ENCODE assay signal across 12 cellular contexts in the genomic region with DNA sequence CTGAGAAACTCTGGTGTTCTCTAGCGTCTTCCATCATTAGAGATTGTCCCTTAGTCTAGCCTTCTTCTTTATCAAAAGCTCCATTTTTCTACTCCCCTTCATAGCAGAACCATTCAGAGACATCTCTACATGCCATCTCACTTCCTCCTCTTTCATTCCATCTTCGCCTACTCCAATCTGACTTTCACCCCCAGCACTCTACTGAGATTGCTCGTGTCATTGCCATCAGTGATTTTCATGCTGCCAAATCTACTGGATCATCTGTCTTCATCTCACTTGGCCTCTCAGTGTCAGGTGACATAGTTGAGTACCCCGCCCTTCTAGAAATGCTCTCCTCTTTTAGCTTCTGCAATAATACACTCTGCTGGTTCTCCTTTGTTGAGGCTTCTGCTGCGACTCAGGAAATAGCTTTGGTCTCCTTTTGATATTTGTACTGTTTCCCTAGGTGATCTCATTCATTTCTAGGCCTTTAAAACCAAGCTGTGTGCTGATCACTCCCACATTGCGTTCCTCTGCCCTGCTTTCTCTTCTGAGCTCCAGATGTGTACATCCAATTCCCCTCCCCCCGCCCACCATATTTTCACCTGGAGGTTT.
DNase-seq lines count a peak whose midpoint lies in the region; ATAC-seq, FAIRE-seq and TF ChIP-seq lines count a peak whose summit lies in the region.
"Had no signal": no experiment of that assay in that cellular context is flagged by ENCODE, and none has a peak within 500 bp of the region (broad histone marks: within the 10 kb centered on the region; RNA-seq: fewer than 3 reads in every experiment).

No MANE protein-coding gene starts in this region.

- peak; percentile 28; the same call in 1 of the 2 replicates for TF ChIP-seq RAD21 in GM12878 (IDR thresholded peaks at IDR 0.05; ENCODE audit: insufficient read depth, low read depth, low read length)

- FAIRE-seq in GM12878 (lab: Jason Lieb, UNC), result peak; percentile 74

- no peak overlapping the region for H3K27ac ChIP-seq in BLaER1
- no peak overlapping the region for H3K27ac ChIP-seq in GM12878 (ENCODE audit: control insufficient read depth, insufficient read depth)

- no peak overlapping the region for H3K4me3 ChIP-seq in BLaER1
- no peak overlapping the region for H3K4me3 ChIP-seq in GM12878

- intact Hi-C loops in GM12878 (cut with micrococcal nuclease; ENCODE audit: unreplicated experiment), result no loop called here

- TF ChIP-seq CTCF in GM12878 (IDR thresholded peaks at IDR 0.05 in 2 of 3, conservative IDR thresholded peaks at IDR 0.05 in 1 of 3; ENCODE audit: control insufficient read depth in 2 of 3, extremely low read depth in 1 of 3, insufficient read depth in 1 of 3, low read depth in 3 of 3, low read length in 3 of 3), result no peak

- POLR2A ChIA-PET in GM12878 (lab: Charles Lee), result no interaction called here

- RAD21 ChIA-PET in GM12878 (lab: Charles Lee; ENCODE audit: unreplicated experiment), result interaction anchor here (0.6 to 1.8 kb wide), 2 partner anchors 16 to 50 kb away, joined by 3 to 4 read pairs; no protein-coding TSS in a partner anchor

- 53% methylated on average over 7 of the region's 7 CpGs for WGBS in GM12878 (ENCODE audit: insufficient coverage, insufficient replicate concordance, low lambda C conversion rate, missing lambda C conversion rate)

- H2AFZ ChIP-seq in GM12878 (ENCODE audit: control insufficient read depth, low read depth, low read length), result no peak overlapping the region

- DNase-seq in GM12878 (ENCODE audit: low read depth, low spot score), result peak; percentile 19
- DNase-seq in HUDEP-2 (lab: John Stamatoyannopoulos, UW; ENCODE audit: unreplicated experiment in 76 of 76), result no peak
- DNase-seq in hepatic stellate cell (ENCODE audit: low spot score), result no peak
- DNase-seq in NCI-H526 treated with DMSO at 0.1 percent for 48 hours (lab: John Stamatoyannopoulos, UW), result no peak
- no peak for DNase-seq in SKM-1 treated with dmso at 0.1 percent for 144 hours (lab: John Stamatoyannopoulos, UW; ENCODE audit: unreplicated experiment)
- DNase-seq: activated naive CD8-positive, alpha-beta T cell treated with anti-CD3 and anti-CD28 coated beads for 36 hours; DMS79; stimulated activated CD4-positive, alpha-beta T cell treated with anti-CD3 and anti-CD28 coated beads, Interleukin-4, amount 100 ng/mL, for 1 hour; SW 1271 had no signal

- peak overlapping the region; percentile 56 for H3K4me2 ChIP-seq in BLaER1
- no peak overlapping the region for H3K4me2 ChIP-seq in GM12878 (ENCODE audit: control insufficient read depth, insufficient read depth)

- no peak for TF ChIP-seq POLR2A in GM12878 (IDR thresholded peaks at IDR 0.05; ENCODE audit: low read depth, low read length)

- SMC1A ChIA-PET in GM12878 (lab: Charles Lee; ENCODE audit: uncharacterized antibody, unreplicated experiment), result interaction anchor here (1.0 kb wide), 1 partner anchor 46 kb away, joined by 4 read pairs; no protein-coding TSS in a partner anchor

- H3K9ac ChIP-seq in BLaER1, result no peak overlapping the region
- H3K9ac ChIP-seq in GM12878 (ENCODE audit: control insufficient read depth, insufficient read depth, low read length), result no peak overlapping the region

- H3K36me3 ChIP-seq in BLaER1, result peaks cover 16% of the 10 kb centered on the region
- H3K36me3 ChIP-seq in GM12878 (ENCODE audit: control insufficient read depth in 2 of 2, insufficient read depth in 2 of 2, low read length in 1 of 2), result 0 out of 4 replicates have a peak, but pooled peaks cover 0 to 2% of the 10 kb centered on the region in 2 experiments

- TF ChIP-seq EP300 in GM12878 (IDR thresholded peaks at IDR 0.05; ENCODE audit: borderline replicate concordance in 1 of 2, control insufficient read depth in 1 of 2, low read depth in 2 of 2, low read length in 2 of 2), result no peak

- H3K4me1 ChIP-seq in BLaER1 (peaks cover 21% of the 10 kb centered on the region), GM12878 (ENCODE audit: control insufficient read depth, insufficient read depth, low read length) (no peaks in the 10 kb centered on the region)

- no peaks in the 10 kb centered on the region for H3K79me2 ChIP-seq in GM12878 (ENCODE audit: control insufficient read depth, insufficient read depth, low read length)

- BruUV-seq in GM12878 (replicated peaks; lab: Mats Ljungman, UMichigan), result no TSS peak

- H4K20me1 ChIP-seq in BLaER1, result peaks cover 4% of the 10 kb centered on the region; the same call in 1 of the 2 replicates
- H4K20me1 ChIP-seq in GM12878 (ENCODE audit: control insufficient read depth, insufficient read depth), result no peaks in the 10 kb centered on the region

- CTCF ChIA-PET in GM12878 (lab: Yijun Ruan, JAX), result interaction anchor here (0.9 kb wide), 1 partner anchor 80 kb away, joined by 3 read pairs; no protein-coding TSS in a partner anchor

- H3K27me3 ChIP-seq in BLaER1 (no peaks in the 10 kb centered on the region), GM12878 (replicated peaks in 1 of 2; ENCODE audit: control insufficient read depth in 2 of 2, insufficient read depth in 2 of 2, low read length in 1 of 2) (no peaks in the 10 kb centered on the region)

- no peaks in the 10 kb centered on the region for H3K9me3 ChIP-seq in BLaER1
- no peaks in the 10 kb centered on the region for H3K9me3 ChIP-seq in GM12878 (replicated peaks; ENCODE audit: control insufficient read depth, insufficient read depth, low read length)

- in situ Hi-C loops in GM12878 (cut with MboI), result no loop called here

- peak; percentile 83 for ATAC-seq in GM18499 (IDR thresholded peaks at IDR 0.05; ENCODE audit: insufficient read depth, unreplicated experiment)
- ATAC-seq in HG03571 (IDR thresholded peaks at IDR 0.05; ENCODE audit: unreplicated experiment), result peak; percentile 65
- peak; percentile 45 for ATAC-seq in GM12878

TF ChIP-seq in GM12878, 131 proteins besides CTCF, POLR2A, EP300 and RAD21:
- TF ChIP-seq YBX1 (IDR thresholded peaks at IDR 0.05), result no peak
- TF ChIP-seq MXI1 (IDR thresholded peaks at IDR 0.05; ENCODE audit: low read depth, low read length), result no peak
- TF ChIP-seq NFIC (IDR thresholded peaks at IDR 0.05; ENCODE audit: low read depth, low read length), result 0 out of 2 replicates have a peak, but pooled peaks have one; percentile 17
- TF ChIP-seq, protein P1, sequence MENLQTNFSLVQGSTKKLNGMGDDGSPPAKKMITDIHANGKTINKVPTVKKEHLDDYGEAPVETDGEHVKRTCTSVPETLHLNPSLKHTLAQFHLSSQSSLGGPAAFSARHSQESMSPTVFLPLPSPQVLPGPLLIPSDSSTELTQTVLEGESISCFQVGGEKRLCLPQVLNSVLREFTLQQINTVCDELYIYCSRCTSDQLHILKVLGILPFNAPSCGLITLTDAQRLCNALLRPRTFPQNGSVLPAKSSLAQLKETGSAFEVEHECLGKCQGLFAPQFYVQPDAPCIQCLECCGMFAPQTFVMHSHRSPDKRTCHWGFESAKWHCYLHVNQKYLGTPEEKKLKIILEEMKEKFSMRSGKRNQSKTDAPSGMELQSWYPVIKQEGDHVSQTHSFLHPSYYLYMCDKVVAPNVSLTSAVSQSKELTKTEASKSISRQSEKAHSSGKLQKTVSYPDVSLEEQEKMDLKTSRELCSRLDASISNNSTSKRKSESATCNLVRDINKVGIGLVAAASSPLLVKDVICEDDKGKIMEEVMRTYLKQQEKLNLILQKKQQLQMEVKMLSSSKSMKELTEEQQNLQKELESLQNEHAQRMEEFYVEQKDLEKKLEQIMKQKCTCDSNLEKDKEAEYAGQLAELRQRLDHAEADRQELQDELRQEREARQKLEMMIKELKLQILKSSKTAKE (IDR thresholded peaks at IDR 0.05; ENCODE audit: low read depth, poor library complexity, severe bottlenecking), result no peak
- peak; percentile 44; the same call in 1 of the 2 replicates for TF ChIP-seq RUNX3 (IDR thresholded peaks at IDR 0.05; ENCODE audit: low read length)
- 0 out of 4 replicates have a peak, but pooled peaks of 1 of the 2 experiments have one; percentile 20 for TF ChIP-seq ETV6 (conservative IDR thresholded peaks at IDR 0.05 in 1 of 2, IDR thresholded peaks at IDR 0.05 in 1 of 2; ENCODE audit: borderline replicate concordance in 1 of 2, low read depth in 1 of 2)
- TF ChIP-seq CEBPB (IDR thresholded peaks at IDR 0.05; ENCODE audit: borderline replicate concordance in 1 of 2, low read depth in 2 of 2, low read length in 2 of 2), result no peak
- TF ChIP-seq, protein P2, sequence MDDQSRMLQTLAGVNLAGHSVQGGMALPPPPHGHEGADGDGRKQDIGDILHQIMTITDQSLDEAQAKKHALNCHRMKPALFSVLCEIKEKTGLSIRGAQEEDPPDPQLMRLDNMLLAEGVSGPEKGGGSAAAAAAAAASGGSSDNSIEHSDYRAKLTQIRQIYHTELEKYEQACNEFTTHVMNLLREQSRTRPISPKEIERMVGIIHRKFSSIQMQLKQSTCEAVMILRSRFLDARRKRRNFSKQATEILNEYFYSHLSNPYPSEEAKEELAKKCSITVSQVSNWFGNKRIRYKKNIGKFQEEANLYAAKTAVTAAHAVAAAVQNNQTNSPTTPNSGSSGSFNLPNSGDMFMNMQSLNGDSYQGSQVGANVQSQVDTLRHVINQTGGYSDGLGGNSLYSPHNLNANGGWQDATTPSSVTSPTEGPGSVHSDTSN (IDR thresholded peaks at IDR 0.05; ENCODE audit: insufficient replicate concordance, low read depth, low read length), result no peak
- TF ChIP-seq MEF2B (IDR thresholded peaks at IDR 0.05; ENCODE audit: partially characterized antibody, poor library complexity, severe bottlenecking), result no peak
- TF ChIP-seq EZH2 (IDR thresholded peaks at IDR 0.05; ENCODE audit: borderline replicate concordance, control insufficient read depth, low read depth, low read length), result no peak
- no peak for TF ChIP-seq EGR1 (IDR thresholded peaks at IDR 0.05; ENCODE audit: borderline replicate concordance in 1 of 2, low read depth in 2 of 2, low read length in 2 of 2)
- no peak for TF ChIP-seq EED (IDR thresholded peaks at IDR 0.05; ENCODE audit: low read depth)
TF ChIP-seq in GM12878: peak in this region for 3.
